ENCODE assay signal across 15 cellular contexts in genomic region chr12:113464852-113465719, GRCh38. TPM values are rescaled to one million over a fixed set of nuclear protein-coding genes. Genes with fewer than 3 reads are reported as not detected.
DNase-seq lines count a peak whose midpoint lies in the region; ATAC-seq and TF ChIP-seq lines count a peak whose summit lies in the region.
"Had no signal": no experiment of that assay in that cellular context is flagged by ENCODE, and none has a peak within 500 bp of the region (broad histone marks: within the 10 kb centered on the region; RNA-seq: fewer than 3 reads in every experiment).

No MANE protein-coding gene starts in this region.

- no peaks in the 10 kb centered on the region for H3K36me3 ChIP-seq in HEK293 (ENCODE audit: control insufficient read depth in 2 of 2, insufficient read depth in 1 of 2, low read length in 2 of 2)
- H3K36me3 ChIP-seq in osteoblast (ENCODE audit: insufficient read depth, low read length): no peaks in the 10 kb centered on the region
- H3K36me3 ChIP-seq: neutrophil, thyroid gland had no signal

- H3K27ac Mint-ChIP-seq in chondrocyte (ENCODE audit: unreplicated experiment): no peak overlapping the region

- no peaks in the 10 kb centered on the region for H3K79me2 ChIP-seq in osteoblast (ENCODE audit: insufficient read depth, low read length)

- H3K4me3 Mint-ChIP-seq in chondrocyte (ENCODE audit: unreplicated experiment): peak overlapping the region; percentile 49

- POLR2A ChIA-PET in HEK293 (lab: Yijun Ruan, JAX): no interaction called here

- H3K27me3 Mint-ChIP-seq in chondrocyte (ENCODE audit: low read depth): peaks cover 58% of the 10 kb centered on the region

- H3K36me3 Mint-ChIP-seq in chondrocyte (ENCODE audit: low read depth): no peaks in the 10 kb centered on the region

- no peaks in the 10 kb centered on the region for H4K20me1 ChIP-seq in osteoblast (ENCODE audit: insufficient read depth, low read length)

- H3K27ac ChIP-seq in HEK293 (ENCODE audit: extremely low read depth, low read depth, low read length) (no peak overlapping the region), osteoblast (ENCODE audit: low read depth, low read length) (no peak overlapping the region)
- H3K27ac ChIP-seq: neutrophil, PC-9, thyroid gland had no signal

- no peak for TF ChIP-seq CTCF in HEK293 (tag by site-specific recombination; IDR thresholded peaks at IDR 0.05)
- TF ChIP-seq CTCF in chondrocyte (IDR thresholded peaks at IDR 0.05): peak; percentile 15
- TF ChIP-seq CTCF in osteoblast (IDR thresholded peaks at IDR 0.05; ENCODE audit: extremely low read depth, low read depth, low read length): no peak

- no peak overlapping the region; the same call in 1 of the 2 replicates for H3K4me3 ChIP-seq in HEK293 (ENCODE audit: low read depth, low read length)
- no peak overlapping the region for H3K4me3 ChIP-seq in osteoblast (ENCODE audit: insufficient read depth, low read length)
- H3K4me3 ChIP-seq: PC-9 had no signal

- peaks cover 82% of the 10 kb centered on the region for H3K27me3 ChIP-seq in osteoblast (ENCODE audit: insufficient read depth, low read length)

- H3K4me1 ChIP-seq in HEK293 (ENCODE audit: control insufficient read depth, insufficient read depth, low read length): no peaks in the 10 kb centered on the region
- H3K4me1 ChIP-seq in osteoblast (ENCODE audit: insufficient read depth, low read length): no peaks in the 10 kb centered on the region

- DNase-seq in NCI-H510A treated with DMSO at 0.1 percent for 48 hours (lab: John Stamatoyannopoulos, UW): peak; percentile 23
- no peak for DNase-seq in NCI-H510A (lab: John Stamatoyannopoulos, UW)
- DNase-seq in chondrocyte (ENCODE audit: low spot score): no peak
- peak; percentile 79 for DNase-seq in osteoblast (ENCODE audit: insufficient read length, low spot score, missing footprints)
- no peak for DNase-seq in cortex of kidney (lab: John Stamatoyannopoulos, UW)
- no peak for DNase-seq in SHP77 treated with DMSO at 0.1 percent for 48 hours (lab: John Stamatoyannopoulos, UW)
- DNase-seq: ACHN; activated effector memory CD4-positive, alpha-beta T cell treated with Interleukin-2 at 50 U/mL for 16 hours; PC-9; stimulated activated CD4-positive, alpha-beta T cell treated with anti-CD3 and anti-CD28 coated beads, Interleukin-4, amount 100 ng/mL, for 4 hours had no signal

- CTCF ChIA-PET in HEK293 (lab: Yijun Ruan, JAX): interaction anchor here (0.6 to 0.9 kb wide), 4 partner anchors 9 to 1750 kb away, joined by 3 to 5 read pairs (median 3); no protein-coding TSS in a partner anchor

- H3K4me1 Mint-ChIP-seq in chondrocyte (ENCODE audit: low read depth): peaks cover 26% of the 10 kb centered on the region

- no peak overlapping the region for H2AFZ ChIP-seq in osteoblast (ENCODE audit: low read length)
- H2AFZ ChIP-seq: PC-9 had no signal

- no peaks in the 10 kb centered on the region for H3K9me3 ChIP-seq in HEK293 (ENCODE audit: control insufficient read depth, insufficient read depth, low read depth, low read length)
- H3K9me3 ChIP-seq in osteoblast (ENCODE audit: low read depth, low read length): no peaks in the 10 kb centered on the region
- H3K9me3 ChIP-seq: neutrophil, thyroid gland had no signal

- H3K9me3 Mint-ChIP-seq in chondrocyte (ENCODE audit: low read depth): no peaks in the 10 kb centered on the region

- no peak overlapping the region for H3K4me2 ChIP-seq in osteoblast (ENCODE audit: insufficient read depth, low read length)
- H3K4me2 ChIP-seq: PC-9 had no signal

- no peak for ATAC-seq in HG03457 (IDR thresholded peaks at IDR 0.05; ENCODE audit: unreplicated experiment)

TF ChIP-seq in HEK293, 187 proteins besides CTCF, POLR2A, EP300 and RAD21:
- TF ChIP-seq ZNF140 (tag by site-specific recombination; IDR thresholded peaks at IDR 0.05): no peak
- TF ChIP-seq ZNF335 (tag by site-specific recombination; conservative IDR thresholded peaks at IDR 0.05): 0 out of 2 replicates have a peak, but pooled peaks have one; percentile 33

RNA-seq across cellular contexts. Expression of gene LHX5, which starts 6.6 kb away (rescaled TPM):
- not detected in 3 replicates for total RNA-seq in chondrocyte
- total RNA-seq in osteoblast: not detected in 2 replicates
- total RNA-seq: dermis microvascular lymphatic vessel endothelial cell had no signal

RNA-seq across cellular contexts. Expression of gene SDSL, which starts 42.9 kb away (rescaled TPM):
- total RNA-seq in chondrocyte (8.4 to 9.4 TPM (median 8.7 TPM) in 3 replicates), osteoblast (6.5 TPM in 2 replicates)

Comparison
In these comparisons a context has a peak if more than half of its experiments do, and no peak if none do; other contexts are left out.
1. DNase-seq: peak in NCI-H510A treated with DMSO at 0.1 percent for 48 hours (single experiment) and osteoblast (single experiment); none in NCI-H510A (single experiment), chondrocyte (single experiment), cortex of kidney (single experiment) and SHP77 treated with DMSO at 0.1 percent for 48 hours (single experiment).